Comparison of ENCODE assay signal across 23 cellular contexts in genomic region chr19:50494186-50495019, GRCh38. TPM values are rescaled to one million over a fixed set of nuclear protein-coding genes. Genes with fewer than 3 reads are reported as not detected.
DNase-seq lines count a peak whose midpoint lies in the region; ATAC-seq, FAIRE-seq and TF ChIP-seq lines count a peak whose summit lies in the region.
"Had no signal": no experiment of that assay in that cellular context is flagged by ENCODE, and none has a peak within 500 bp of the region (broad histone marks: within the 10 kb centered on the region; RNA-seq: fewer than 3 reads in every experiment).

No MANE protein-coding gene starts in this region.

- H3K4me3 Mint-ChIP-seq in nephron, result peak overlapping the region; percentile 26 to 89 (median 69)
- no peak overlapping the region for H3K4me3 Mint-ChIP-seq in glutamatergic neuron (ENCODE audit: unreplicated experiment)
- H3K4me3 Mint-ChIP-seq: GM23338 had no signal

- H3K27me3 ChIP-seq in right atrium auricular region (no peaks in the 10 kb centered on the region), K562 (ENCODE audit: control insufficient read depth in 2 of 2, insufficient read depth in 2 of 2, low read length in 2 of 2) (peaks cover 0 to 10% of the 10 kb centered on the region in 2 experiments; a peak in 2 of 5 replicates)
- H3K27me3 ChIP-seq: SJCRH30 had no signal

- no TSS peak for BruUV-seq in K562 (replicated peaks; lab: Mats Ljungman, UMichigan)

- no peak overlapping the region for H3K9ac ChIP-seq in K562 (ENCODE audit: insufficient read depth in 1 of 2, low read depth in 2 of 2, low read length in 2 of 2)
- H3K9ac ChIP-seq: BLaER1 treated with 17β-estradiol and CSF1 and Interleukin-3, amounts not matched to agents 10 nM and 100 nM had no signal

- intact Hi-C loops in Right ventricle myocardium inferior (cut with DNase I), result loop anchor here (10.0 kb wide), 1 partner anchor 1040 kb away; the partner anchor contains the start of genes ALDH16A1 and PIH1D1
- intact Hi-C loops in K562 (cut with micrococcal nuclease), result no loop called here

- no peak overlapping the region for H3K27ac Mint-ChIP-seq in nephron
- H3K27ac Mint-ChIP-seq in glutamatergic neuron (ENCODE audit: unreplicated experiment), result no peak overlapping the region
- H3K27ac Mint-ChIP-seq: GM23338 had no signal

- peaks cover 6% of the 10 kb centered on the region for H3K36me3 Mint-ChIP-seq in nephron (ENCODE audit: low read depth)
- H3K36me3 Mint-ChIP-seq in glutamatergic neuron (ENCODE audit: unreplicated experiment), result peaks cover 6% of the 10 kb centered on the region

- no peak for TF ChIP-seq CTCF in right atrium auricular region (IDR thresholded peaks at IDR 0.05)
- no peak for TF ChIP-seq CTCF in K562 (IDR thresholded peaks at IDR 0.05 in 2 of 3, conservative IDR thresholded peaks at IDR 0.05 in 1 of 3; ENCODE audit: insufficient read depth in 2 of 3, low read depth in 1 of 3, low read length in 3 of 3)
- TF ChIP-seq CTCF in nephron (IDR thresholded peaks at IDR 0.05; ENCODE audit: unreplicated experiment in 3 of 3), result no peak
- no peak for TF ChIP-seq CTCF in glutamatergic neuron (IDR thresholded peaks at IDR 0.05; ENCODE audit: partially characterized antibody, unreplicated experiment)

- no peak for TF ChIP-seq POLR2A in K562 (conservative IDR thresholded peaks at IDR 0.05)

- H3K4me2 ChIP-seq in K562 (ENCODE audit: insufficient read depth, low read length), result no peak overlapping the region
- H3K4me2 ChIP-seq: GM23338 had no signal

- no peak for TF ChIP-seq RAD21 in K562 (CRISPR knock-in tag; conservative IDR thresholded peaks at IDR 0.05 in 1 of 2, IDR thresholded peaks at IDR 0.05 in 1 of 2)

- peaks cover 44% of the 10 kb centered on the region for H3K27me3 Mint-ChIP-seq in nephron (ENCODE audit: low read depth)
- H3K27me3 Mint-ChIP-seq in glutamatergic neuron (ENCODE audit: unreplicated experiment), result peaks cover 13% of the 10 kb centered on the region

- DNase-seq in Right ventricle myocardium inferior (ENCODE audit: missing footprints) (peak; percentile 34), right atrium auricular region (ENCODE audit: low spot score) (no peak), K562 (ENCODE audit: extremely low read depth in 1 of 4, low spot score in 3 of 4) (no peak), substantia nigra (lab: John Stamatoyannopoulos, UW) (no peak), glutamatergic neuron (no peak), hippocampal formation (lab: John Stamatoyannopoulos, UW) (no peak)
- DNase-seq: GF-D8, Kasumi-1, MM.1S, NCI-H1105, NCI-H1694 treated with DMSO at 0.1 percent for 48 hours, NCI-H345, NCI-H69, SJCRH30 had no signal

- H3K79me2 ChIP-seq in K562 (ENCODE audit: control insufficient read depth, insufficient read depth, low read length), result no peaks in the 10 kb centered on the region

- H4K20me1 ChIP-seq in K562 (replicated peaks; ENCODE audit: control insufficient read depth, insufficient read depth, low read length), result no peaks in the 10 kb centered on the region
- H4K20me1 ChIP-seq: BLaER1 treated with 17β-estradiol and CSF1 and Interleukin-3, amounts not matched to agents 10 nM and 100 nM had no signal

- H2AFZ ChIP-seq in K562 (ENCODE audit: low read depth, low read length), result no peak overlapping the region
- H2AFZ ChIP-seq: GM23338 had no signal

- H3K4me3 ChIP-seq in right atrium auricular region, result no peak overlapping the region
- H3K4me3 ChIP-seq in K562, result no peak overlapping the region
- H3K4me3 ChIP-seq: BLaER1 treated with 17β-estradiol and CSF1 and Interleukin-3, amounts not matched to agents 10 nM and 100 nM; GM23338; SJCRH30 had no signal

- peaks cover 5% of the 10 kb centered on the region for H3K9me3 Mint-ChIP-seq in nephron
- peaks cover 9% of the 10 kb centered on the region for H3K9me3 Mint-ChIP-seq in glutamatergic neuron (ENCODE audit: unreplicated experiment)

- no peak overlapping the region for H3K27ac ChIP-seq in right atrium auricular region
- no peak overlapping the region for H3K27ac ChIP-seq in K562 (ENCODE audit: extremely low read depth, low read depth, low read length)
- peak overlapping the region; percentile 66 for H3K27ac ChIP-seq in substantia nigra (ENCODE audit: low read depth, low read length, poor library complexity, severe bottlenecking)
- H3K27ac ChIP-seq: BLaER1 treated with 17β-estradiol and CSF1 and Interleukin-3, amounts not matched to agents 10 nM and 100 nM; SJCRH30 had no signal

- H3K9me3 ChIP-seq in right atrium auricular region, result no peaks in the 10 kb centered on the region
- H3K9me3 ChIP-seq in K562 (replicated peaks; ENCODE audit: control insufficient read depth, insufficient read depth, low read depth, low read length), result no peaks in the 10 kb centered on the region
- H3K9me3 ChIP-seq: BLaER1 treated with 17β-estradiol and CSF1 and Interleukin-3, amounts not matched to agents 10 nM and 100 nM; SJCRH30 had no signal

- H3K4me1 Mint-ChIP-seq in nephron (peaks cover 28% of the 10 kb centered on the region), glutamatergic neuron (ENCODE audit: low read depth, unreplicated experiment) (peaks cover 19% of the 10 kb centered on the region)
- H3K4me1 Mint-ChIP-seq: GM23338 had no signal

- H3K36me3 ChIP-seq in right atrium auricular region (no peaks in the 10 kb centered on the region), K562 (ENCODE audit: control insufficient read depth, insufficient read depth, low read length) (no peaks in the 10 kb centered on the region)
- H3K36me3 ChIP-seq: BLaER1 treated with 17β-estradiol and CSF1 and Interleukin-3, amounts not matched to agents 10 nM and 100 nM; SJCRH30 had no signal

- CTCF ChIA-PET in K562 (lab: Yijun Ruan, JAX; ENCODE audit: low intra/inter-chr PET ratio), result no interaction called here

- ATAC-seq in Right ventricle myocardium inferior, result no peak
- ATAC-seq in K562, result no peak
- no peak for ATAC-seq in HG02884 (IDR thresholded peaks at IDR 0.05; ENCODE audit: unreplicated experiment)
- ATAC-seq: GM23338 had no signal

- WGBS in K562 (ENCODE audit: insufficient coverage, low coverage, missing lambda C conversion rate), result 46% methylated on average over 4 of the region's 7 CpGs

- no peak for TF ChIP-seq EP300 in K562 (IDR thresholded peaks at IDR 0.05; ENCODE audit: low read length)

- no peaks in the 10 kb centered on the region for H3K9me1 ChIP-seq in K562 (ENCODE audit: control insufficient read depth, insufficient read depth, low read length)

- in situ Hi-C loops in K562 (cut with MboI), result no loop called here

- POLR2A ChIA-PET in K562 (lab: Yijun Ruan, JAX), result interaction anchor here (0.6 kb wide), 2 partner anchors 148 to 225 kb away, joined by 3 to 5 read pairs; no protein-coding TSS in a partner anchor

- no peak for FAIRE-seq in K562 (lab: Jason Lieb, UNC)
- FAIRE-seq: GM12891, GM18507 had no signal

- H3K4me1 ChIP-seq in right atrium auricular region (peaks cover 0 to 18% of the 10 kb centered on the region in 2 donors), K562 (replicated peaks in 1 of 2; ENCODE audit: control insufficient read depth in 2 of 2, insufficient read depth in 2 of 2, low read length in 2 of 2) (peaks cover 3 to 25% of the 10 kb centered on the region in 2 experiments; a peak in 3 of 5 replicates)

RNA-seq across cellular contexts. Expression of gene JOSD2, which starts 16.6 kb away (rescaled TPM):
- 43.7 TPM for total RNA-seq in Right ventricle myocardium inferior
- total RNA-seq in right atrium auricular region, result 10 to 100 TPM; 26.6 to 38.2 TPM
- total RNA-seq in K562 (2011; cell fraction: chromatin; rRNA removed; ENCODE audit: low replicate concordance), result 2.5 TPM in 1 of 2 replicates, not detected in the other
- total RNA-seq in K562 (2011; cell fraction: nucleolus; rRNA removed), result 1.2 and 1.8 TPM in 2 replicates
- 3.2 and 4.7 TPM in 2 replicates for total RNA-seq in K562 (2011; cell fraction: nucleoplasm; rRNA removed)
- 12.0 and 15.5 TPM in 2 replicates for total RNA-seq in K562 (2014; rRNA removed)
- 0.55 and 0.61 TPM in 2 replicates for total RNA-seq in K562 (2014; rRNA removed; fragmentation: Illumina TruSeq; extraction: Trizol)
- 3.1 and 4.5 TPM in 2 replicates for total RNA-seq in K562 (2015; rRNA removed; fragmentation: Illumina TruSeq; extraction: Trizol)
- 13.6 and 17.8 TPM in 2 replicates for total RNA-seq in K562 (2021)
- 3.3 and 3.8 TPM in 2 replicates for polyA plus RNA-seq in K562 (2011; rRNA removed)
- 7.6 and 42.8 TPM in 2 replicates for polyA plus RNA-seq in K562 (2011; cell fraction: cytosol; rRNA removed)
- 3.9 and 12.6 TPM in 2 replicates for polyA plus RNA-seq in K562 (2011; cell fraction: nucleus; rRNA removed)
- 10.4 and 14.8 TPM in 2 replicates for polyA plus RNA-seq in K562 (2012)
- 1.3 and 3.3 TPM in 2 replicates for polyA plus RNA-seq in K562 (2014; fragmentation: Illumina TruSeq; extraction: Trizol)
- polyA plus RNA-seq in K562 (2014; fragmentation: Nextera tagmentation; extraction: Ambion mirVana), result under 1 TPM; 0.06 to 0.95 TPM
- polyA plus RNA-seq in K562 (2014; rRNA removed), result 12.5 and 14.4 TPM in 2 replicates
- polyA minus RNA-seq in K562 (2011; rRNA and poly(A)+ RNA removed), result 0.32 and 0.66 TPM in 2 replicates
- 4.2 and 5.2 TPM in 2 replicates for polyA minus RNA-seq in K562 (2011; cell fraction: cytosol; rRNA and poly(A)+ RNA removed)
- polyA minus RNA-seq in K562 (2011; cell fraction: nucleus; rRNA and poly(A)+ RNA removed), result 1.8 and 3.6 TPM in 2 replicates
- total RNA-seq in glutamatergic neuron (ENCODE audit: unreplicated experiment), result 19.1 TPM

RNA-seq across cellular contexts. Expression of gene GARIN5A, which starts 17.8 kb away (rescaled TPM):
- total RNA-seq in Right ventricle myocardium inferior (2.2 TPM), right atrium auricular region (1 to 10 TPM; 1.4 to 2.3 TPM), K562 (2014; rRNA removed) (0.23 and 0.33 TPM in 2 replicates), K562 (2014; rRNA removed; fragmentation: Illumina TruSeq; extraction: Trizol) (not detected in 2 replicates), K562 (2015; rRNA removed; fragmentation: Illumina TruSeq; extraction: Trizol) (0.47 TPM in 1 of 2 replicates, not detected in the other), K562 (2021) (0.31 and 0.82 TPM in 2 replicates), glutamatergic neuron (ENCODE audit: unreplicated experiment) (5.2 TPM)
- 0.49 TPM in 1 of 2 replicates, not detected in the other for total RNA-seq in K562 (2011; cell fraction: chromatin; rRNA removed; ENCODE audit: low replicate concordance)
- 0.39 TPM in 1 of 2 replicates, not detected in the other for total RNA-seq in K562 (2011; cell fraction: nucleolus; rRNA removed)
- total RNA-seq in K562 (2011; cell fraction: nucleoplasm; rRNA removed), result not detected in 2 replicates
- polyA plus RNA-seq in K562 (2011; rRNA removed) (0.10 and 0.26 TPM in 2 replicates), K562 (2014; fragmentation: Illumina TruSeq; extraction: Trizol) (0.57 and 0.59 TPM in 2 replicates), K562 (2014; fragmentation: Nextera tagmentation; extraction: Ambion mirVana) (under 1 TPM in 1 of 2 experiments, not detected in 1; 0.13 TPM), K562 (2014; rRNA removed) (0.16 and 0.17 TPM in 2 replicates)
- 0.59 and 0.78 TPM in 2 replicates for polyA plus RNA-seq in K562 (2011; cell fraction: cytosol; rRNA removed)
- 0.22 and 0.38 TPM in 2 replicates for polyA plus RNA-seq in K562 (2011; cell fraction: nucleus; rRNA removed)
- polyA plus RNA-seq in K562 (2012), result 0.49 and 0.83 TPM in 2 replicates
- polyA minus RNA-seq in K562 (2011; rRNA and poly(A)+ RNA removed), result not detected in 2 replicates
- 1.4 TPM in 1 of 2 replicates, not detected in the other for polyA minus RNA-seq in K562 (2011; cell fraction: cytosol; rRNA and poly(A)+ RNA removed)
- 0.27 TPM in 1 of 2 replicates, not detected in the other for polyA minus RNA-seq in K562 (2011; cell fraction: nucleus; rRNA and poly(A)+ RNA removed)
- total RNA-seq: RPMI7951 had no signal

RNA-seq across cellular contexts. Expression of gene EMC10, which starts 18.1 kb away (rescaled TPM):
- total RNA-seq in Right ventricle myocardium inferior, result 78.0 TPM
- 100 to 1,000 TPM in 1 of 2 donors, 10 to 100 TPM in 1; 94.9 to 112 TPM for total RNA-seq in right atrium auricular region
- 22.6 and 40.4 TPM in 2 replicates for total RNA-seq in K562 (2011; cell fraction: chromatin; rRNA removed; ENCODE audit: low replicate concordance)
- 43.2 and 45.7 TPM in 2 replicates for total RNA-seq in K562 (2011; cell fraction: nucleolus; rRNA removed)
- total RNA-seq in K562 (2011; cell fraction: nucleoplasm; rRNA removed), result 27.7 and 40.1 TPM in 2 replicates
- 40.4 and 48.9 TPM in 2 replicates for total RNA-seq in K562 (2014; rRNA removed)
- 6.1 and 7.4 TPM in 2 replicates for total RNA-seq in K562 (2014; rRNA removed; fragmentation: Illumina TruSeq; extraction: Trizol)
- 25.2 and 25.8 TPM in 2 replicates for total RNA-seq in K562 (2015; rRNA removed; fragmentation: Illumina TruSeq; extraction: Trizol)
- total RNA-seq in K562 (2021), result 42.5 and 46.0 TPM in 2 replicates
- polyA plus RNA-seq in K562 (2011; rRNA removed), result 12.4 and 13.7 TPM in 2 replicates
- 18.3 and 54.3 TPM in 2 replicates for polyA plus RNA-seq in K562 (2011; cell fraction: cytosol; rRNA removed)
- polyA plus RNA-seq in K562 (2011; cell fraction: nucleus; rRNA removed), result 13.8 and 24.8 TPM in 2 replicates
- polyA plus RNA-seq in K562 (2012), result 37.9 TPM in 2 replicates
- polyA plus RNA-seq in K562 (2014; fragmentation: Illumina TruSeq; extraction: Trizol), result 13.1 and 27.3 TPM in 2 replicates
- polyA plus RNA-seq in K562 (2014; fragmentation: Nextera tagmentation; extraction: Ambion mirVana), result 1 to 10 TPM; 1.4 to 2.9 TPM
- polyA plus RNA-seq in K562 (2014; rRNA removed), result 34.5 and 38.2 TPM in 2 replicates
- 1.9 and 3.7 TPM in 2 replicates for polyA minus RNA-seq in K562 (2011; rRNA and poly(A)+ RNA removed)
- polyA minus RNA-seq in K562 (2011; cell fraction: cytosol; rRNA and poly(A)+ RNA removed), result 14.7 and 15.0 TPM in 2 replicates
- polyA minus RNA-seq in K562 (2011; cell fraction: nucleus; rRNA and poly(A)+ RNA removed), result 6.4 and 6.7 TPM in 2 replicates
- 98.8 TPM for total RNA-seq in glutamatergic neuron (ENCODE audit: unreplicated experiment)

RNA-seq across cellular contexts. Expression of gene ASPDH, which starts 19.3 kb away (rescaled TPM):
- not detected for total RNA-seq in Right ventricle myocardium inferior
- total RNA-seq in right atrium auricular region, result not detected
- total RNA-seq in K562 (2011; cell fraction: chromatin; rRNA removed; ENCODE audit: low replicate concordance), result not detected in 2 replicates
- total RNA-seq in K562 (2011; cell fraction: nucleolus; rRNA removed), result not detected in 2 replicates
- not detected in 2 replicates for total RNA-seq in K562 (2011; cell fraction: nucleoplasm; rRNA removed)
- total RNA-seq in K562 (2014; rRNA removed), result not detected in 2 replicates
- total RNA-seq in K562 (2014; rRNA removed; fragmentation: Illumina TruSeq; extraction: Trizol), result not detected in 2 replicates
- total RNA-seq in K562 (2015; rRNA removed; fragmentation: Illumina TruSeq; extraction: Trizol), result not detected in 2 replicates
- total RNA-seq in K562 (2021), result not detected in 2 replicates
- polyA plus RNA-seq in K562 (2011; rRNA removed), result not detected in 2 replicates
- polyA plus RNA-seq in K562 (2011; cell fraction: cytosol; rRNA removed), result not detected in 2 replicates
- polyA plus RNA-seq in K562 (2011; cell fraction: nucleus; rRNA removed), result not detected in 2 replicates
- polyA plus RNA-seq in K562 (2012), result 0.39 and 0.40 TPM in 2 replicates
- not detected in 2 replicates for polyA plus RNA-seq in K562 (2014; fragmentation: Illumina TruSeq; extraction: Trizol)
- not detected for polyA plus RNA-seq in K562 (2014; fragmentation: Nextera tagmentation; extraction: Ambion mirVana)
- polyA plus RNA-seq in K562 (2014; rRNA removed), result not detected in 2 replicates
- polyA minus RNA-seq in K562 (2011; rRNA and poly(A)+ RNA removed), result not detected in 2 replicates
- not detected in 2 replicates for polyA minus RNA-seq in K562 (2011; cell fraction: cytosol; rRNA and poly(A)+ RNA removed)
- polyA minus RNA-seq in K562 (2011; cell fraction: nucleus; rRNA and poly(A)+ RNA removed), result not detected in 2 replicates
- not detected for total RNA-seq in glutamatergic neuron (ENCODE audit: unreplicated experiment)
- total RNA-seq: A172, Daoy, GM23338, RPMI7951, SJCRH30 had no signal
- polyA plus RNA-seq: GM23338 had no signal
